ENCODE assay signal across 19 cellular contexts in genomic region chr17:29295420-29295819, GRCh38. TPM values are rescaled to one million over a fixed set of nuclear protein-coding genes. Genes with fewer than 3 reads are reported as not detected.
A peak's percentile ranks its signal among the peaks of the same experiment; 100 is the strongest.
DNase-seq lines count a peak whose midpoint lies in the region; ATAC-seq and TF ChIP-seq lines count a peak whose summit lies in the region.
"Had no signal": no experiment of that assay in that cellular context is flagged by ENCODE, and none has a peak within 500 bp of the region (broad histone marks: within the 10 kb centered on the region; RNA-seq: fewer than 3 reads in every experiment).

No MANE protein-coding gene starts in this region.

- no peaks in the 10 kb centered on the region for H3K27me3 ChIP-seq in sigmoid colon
- H3K27me3 ChIP-seq in suprapubic skin = no peaks in the 10 kb centered on the region
- H3K27me3 ChIP-seq: ascending aorta, hepatocyte, vagina had no signal

- H3K4me3 ChIP-seq in sigmoid colon (no peak overlapping the region), suprapubic skin (no peak overlapping the region)

- H3K27ac ChIP-seq in sigmoid colon (peak overlapping the region in 3 of 4 donors; percentile 99 to 100 (median 100)), suprapubic skin (no peak overlapping the region)

- TF ChIP-seq POLR2A in sigmoid colon (IDR thresholded peaks at IDR 0.05) (no peak), suprapubic skin (IDR thresholded peaks at IDR 0.05) (no peak)

- peaks cover 29% of the 10 kb centered on the region for H3K36me3 Mint-ChIP-seq in activated T-cell treated with anti-CD3 and anti-CD28 coated beads, Interleukin-2, amount 50 U/mL, for 24 hours (ENCODE audit: low read depth)
- H3K36me3 Mint-ChIP-seq in T-cell (no peaks in the 10 kb centered on the region), Calu3 (ENCODE audit: insufficient read depth, unreplicated experiment) (peaks cover 47% of the 10 kb centered on the region)
- peaks cover 30% of the 10 kb centered on the region for H3K36me3 Mint-ChIP-seq in effector memory CD8-positive, alpha-beta T cell (ENCODE audit: insufficient read depth)

- H3K4me1 Mint-ChIP-seq in activated T-cell treated with anti-CD3 and anti-CD28 coated beads, Interleukin-2, amount 50 U/mL, for 24 hours (ENCODE audit: low read depth) = peaks cover 30% of the 10 kb centered on the region
- H3K4me1 Mint-ChIP-seq in T-cell (peaks cover 26 to 37% (median 27%) of the 10 kb centered on the region in 3 donors), Calu3 (ENCODE audit: low read depth, unreplicated experiment) (peaks cover 9% of the 10 kb centered on the region)
- H3K4me1 Mint-ChIP-seq in effector memory CD8-positive, alpha-beta T cell (ENCODE audit: low read depth in 2 of 2) = peaks cover 27% of the 10 kb centered on the region in 2 donors

- intact Hi-C loops in sigmoid colon (cut with DNase I) = loop anchor here (10.0 kb wide), 1 partner anchor 571 kb away; the partner anchor contains the start of genes NEK8 and TLCD1
- intact Hi-C loops in Calu3 (cut with micrococcal nuclease; ENCODE audit: unreplicated experiment) = no loop called here

- no peak for TF ChIP-seq EP300 in sigmoid colon (IDR thresholded peaks at IDR 0.05)
- TF ChIP-seq EP300 in suprapubic skin (IDR thresholded peaks at IDR 0.05) = no peak

- ATAC-seq in T-cell (replicated peaks in 1 of 4) = no peak
- no peak for ATAC-seq in effector memory CD8-positive, alpha-beta T cell (replicated peaks)
- ATAC-seq in GM18511 (IDR thresholded peaks at IDR 0.05; ENCODE audit: unreplicated experiment) = no peak
- ATAC-seq: left cardiac atrium, right cardiac atrium had no signal

- POLR2A ChIA-PET in T-cell (lab: Charles Lee) = no interaction called here

- CTCF ChIA-PET in T-cell (lab: Charles Lee) (interaction anchor here in 1 of 2 donors (0.6 kb wide), 2 partner anchors 15 to 144 kb away, joined by 3 to 4 read pairs; no protein-coding TSS in a partner anchor), Calu3 (lab: Charles Lee) (interaction anchor here (0.6 kb wide), 1 partner anchor 20 kb away, joined by 7 read pairs; no protein-coding TSS in a partner anchor)

- H3K9me3 Mint-ChIP-seq in activated T-cell treated with anti-CD3 and anti-CD28 coated beads, Interleukin-2, amount 50 U/mL, for 24 hours = no peaks in the 10 kb centered on the region
- H3K9me3 Mint-ChIP-seq in T-cell = no peaks in the 10 kb centered on the region
- H3K9me3 Mint-ChIP-seq in effector memory CD8-positive, alpha-beta T cell = no peaks in the 10 kb centered on the region
- no peaks in the 10 kb centered on the region for H3K9me3 Mint-ChIP-seq in Calu3 (ENCODE audit: low read depth, unreplicated experiment)

- H3K4me1 ChIP-seq in sigmoid colon (peaks cover 0 to 22% (median 21%) of the 10 kb centered on the region in 4 donors), suprapubic skin (peaks cover 30% of the 10 kb centered on the region)

- H3K27me3 Mint-ChIP-seq in activated T-cell treated with anti-CD3 and anti-CD28 coated beads, Interleukin-2, amount 50 U/mL, for 24 hours = no peaks in the 10 kb centered on the region
- H3K27me3 Mint-ChIP-seq in T-cell (no peaks in the 10 kb centered on the region), Calu3 (ENCODE audit: unreplicated experiment) (no peaks in the 10 kb centered on the region)
- no peaks in the 10 kb centered on the region for H3K27me3 Mint-ChIP-seq in effector memory CD8-positive, alpha-beta T cell

- H3K4me3 Mint-ChIP-seq in activated T-cell treated with anti-CD3 and anti-CD28 coated beads, Interleukin-2, amount 50 U/mL, for 24 hours = peak overlapping the region; percentile 15
- H3K4me3 Mint-ChIP-seq in T-cell (peak overlapping the region; percentile 6 to 99 (median 35)), Calu3 (ENCODE audit: low read depth, unreplicated experiment) (no peak overlapping the region)
- H3K4me3 Mint-ChIP-seq in effector memory CD8-positive, alpha-beta T cell = peak overlapping the region; percentile 46 to 98

- no peak for TF ChIP-seq CTCF in sigmoid colon (IDR thresholded peaks at IDR 0.05)
- TF ChIP-seq CTCF in suprapubic skin (IDR thresholded peaks at IDR 0.05) = no peak
- no peak for TF ChIP-seq CTCF in Calu3 (IDR thresholded peaks at IDR 0.05; ENCODE audit: unreplicated experiment)

- WGBS in sigmoid colon, 2 donors = 96% methylated on average over 3 of the region's 3 CpGs
- over 99% methylated on average over 3 of the region's 3 CpGs for WGBS in suprapubic skin

- H3K36me3 ChIP-seq in sigmoid colon (no peaks in the 10 kb centered on the region), suprapubic skin (no peaks in the 10 kb centered on the region)
- H3K36me3 ChIP-seq: ascending aorta, vagina had no signal

- H3K27ac Mint-ChIP-seq in activated T-cell treated with anti-CD3 and anti-CD28 coated beads, Interleukin-2, amount 50 U/mL, for 24 hours = peak overlapping the region; percentile 47
- H3K27ac Mint-ChIP-seq in T-cell = peak overlapping the region; percentile 82 to 88
- H3K27ac Mint-ChIP-seq in effector memory CD8-positive, alpha-beta T cell = peak overlapping the region in 1 of 2 donors; percentile 96
- no peak overlapping the region for H3K27ac Mint-ChIP-seq in Calu3 (ENCODE audit: unreplicated experiment)

- BruUV-seq in Calu3 (replicated peaks; lab: Mats Ljungman, UMichigan) = no TSS peak

- H3K9me3 ChIP-seq in sigmoid colon = no peaks in the 10 kb centered on the region
- H3K9me3 ChIP-seq in suprapubic skin = no peaks in the 10 kb centered on the region
- H3K9me3 ChIP-seq: ascending aorta, vagina had no signal

- no peak for DNase-seq in activated T-cell treated with anti-CD3 and anti-CD28 coated beads, Interleukin-2, amount 50 U/mL, for 24 hours
- DNase-seq in activated T-cell treated with anti-CD3 and anti-CD28 coated beads, Interleukin-2, amount 50 U/mL, for 48 hours = no peak
- DNase-seq in T-cell (no peak), sigmoid colon (no peak), suprapubic skin (ENCODE audit: low spot score in 2 of 2) (no peak), Calu3 (no peak)
- no peak for DNase-seq in effector memory CD8-positive, alpha-beta T cell
- DNase-seq: ACHN; DMS153; GOT3; left cardiac atrium; right cardiac atrium; SIG-M5; stimulated activated CD4-positive, alpha-beta T cell treated with anti-CD3 and anti-CD28 coated beads, Interleukin-4, amount 100 ng/mL, for 24 hours had no signal

RNA-seq across cellular contexts. Expression of gene NUFIP2, which starts 1.5 kb away (rescaled TPM):
- total RNA-seq in T-cell (10 to 100 TPM; 60.7 to 76.2 (median 66.4) TPM), sigmoid colon (10 to 100 TPM; 26.5 to 30.7 (median 27.4) TPM), suprapubic skin (10 to 100 TPM; 31.0 to 36.4 (median 35.6) TPM), Calu3 (2022) (89.3 and 92.9 TPM in 2 replicates)
- polyA plus RNA-seq in sigmoid colon = 10 to 100 TPM in 1 of 3 donors, 1 to 10 TPM in 2; 6.6 to 14.1 (median 6.7) TPM

RNA-seq across cellular contexts. Expression of gene CRYBA1, which starts 48.8 kb away (rescaled TPM):
- total RNA-seq in T-cell (not detected), sigmoid colon (not detected), suprapubic skin (not detected), Calu3 (2022) (not detected in 2 replicates)
- polyA plus RNA-seq in sigmoid colon = not detected
- total RNA-seq: ascending aorta, dermis microvascular lymphatic vessel endothelial cell, hepatocyte, left cardiac atrium, right cardiac atrium, vagina had no signal
- polyA plus RNA-seq: hepatocyte, right cardiac atrium had no signal
